ENCODE assay signal across 16 cellular contexts in genomic region chr12:124395986-124396385, GRCh38.
DNase-seq lines count a peak whose midpoint lies in the region; ATAC-seq and TF ChIP-seq lines count a peak whose summit lies in the region.
"Had no signal": no experiment of that assay in that cellular context is flagged by ENCODE, and none has a peak within 500 bp of the region (broad histone marks: within the 10 kb centered on the region; RNA-seq: fewer than 3 reads in every experiment).

No MANE protein-coding gene starts in this region.

- H3K9me3 ChIP-seq in left ventricle myocardium inferior (replicated peaks) (no peaks in the 10 kb centered on the region), lower lobe of right lung (no peaks in the 10 kb centered on the region)
- H3K9me3 ChIP-seq: left lung had no signal

- H3K4me3 ChIP-seq in left ventricle myocardium inferior (no peak overlapping the region), lower lobe of right lung (no peak overlapping the region)
- H3K4me3 ChIP-seq: left lung had no signal

- peak overlapping the region; percentile 84 for H3K27ac Mint-ChIP-seq in chondrocyte (ENCODE audit: unreplicated experiment)
- H3K27ac Mint-ChIP-seq in nephron progenitor cell = no peak overlapping the region
- H3K27ac Mint-ChIP-seq: activated naive CD8-positive, alpha-beta T cell treated with anti-CD3 and anti-CD28 coated beads for 36 hours; natural killer cell; stimulated activated naive CD8-positive, alpha-beta T cell treated with anti-CD3 and anti-CD28 coated beads, Interleukin-15, amount 100 ng/mL, for 72 hours had no signal

- peak overlapping the region; percentile 98 for H3K27ac ChIP-seq in left ventricle myocardium inferior (replicated peaks)
- H3K27ac ChIP-seq in lower lobe of right lung = no peak overlapping the region
- H3K27ac ChIP-seq: KMS-11, left lung had no signal

- H3K4me3 Mint-ChIP-seq in chondrocyte (ENCODE audit: unreplicated experiment) (no peak overlapping the region), nephron progenitor cell (no peak overlapping the region)
- H3K4me3 Mint-ChIP-seq: activated naive CD8-positive, alpha-beta T cell treated with anti-CD3 and anti-CD28 coated beads for 36 hours; natural killer cell; stimulated activated naive CD8-positive, alpha-beta T cell treated with anti-CD3 and anti-CD28 coated beads, Interleukin-15, amount 100 ng/mL, for 72 hours had no signal

- H3K36me3 ChIP-seq in left ventricle myocardium inferior (peaks cover 45% of the 10 kb centered on the region), lower lobe of right lung (peaks cover 75% of the 10 kb centered on the region)

- ATAC-seq in Right ventricle myocardium superior (ENCODE audit: poor library complexity) (no peak), lower lobe of right lung (no peak), GM18873 (IDR thresholded peaks at IDR 0.05; ENCODE audit: low FRiP score, unreplicated experiment) (no peak)
- ATAC-seq: left lung; natural killer cell; stimulated activated naive CD8-positive, alpha-beta T cell treated with anti-CD3 and anti-CD28 coated beads, Interleukin-15, amount 100 ng/mL, for 72 hours had no signal

- H3K9me3 Mint-ChIP-seq in chondrocyte (ENCODE audit: low read depth) (no peaks in the 10 kb centered on the region), nephron progenitor cell (no peaks in the 10 kb centered on the region)
- H3K9me3 Mint-ChIP-seq: activated naive CD8-positive, alpha-beta T cell treated with anti-CD3 and anti-CD28 coated beads for 36 hours; natural killer cell; stimulated activated naive CD8-positive, alpha-beta T cell treated with anti-CD3 and anti-CD28 coated beads, Interleukin-15, amount 100 ng/mL, for 72 hours had no signal

- intact Hi-C loops in left ventricle myocardium inferior (cut with micrococcal nuclease) = no loop called here
- intact Hi-C loops in Right ventricle myocardium superior (cut with DNase I) = no loop called here
- intact Hi-C loops in lower lobe of right lung (cut with DNase I) = no loop called here

- H3K27me3 Mint-ChIP-seq in chondrocyte (ENCODE audit: low read depth) (no peaks in the 10 kb centered on the region), nephron progenitor cell (ENCODE audit: low read depth, poor library complexity) (peaks cover 10% of the 10 kb centered on the region)
- H3K27me3 Mint-ChIP-seq: activated naive CD8-positive, alpha-beta T cell treated with anti-CD3 and anti-CD28 coated beads for 36 hours; stimulated activated naive CD8-positive, alpha-beta T cell treated with anti-CD3 and anti-CD28 coated beads, Interleukin-15, amount 100 ng/mL, for 72 hours had no signal

- H3K36me3 Mint-ChIP-seq in chondrocyte (ENCODE audit: low read depth) (peaks cover 10% of the 10 kb centered on the region), nephron progenitor cell (ENCODE audit: low read depth) (peaks cover 15% of the 10 kb centered on the region)
- H3K36me3 Mint-ChIP-seq: natural killer cell had no signal

- H3K4me1 ChIP-seq in left ventricle myocardium inferior (peaks cover 96% of the 10 kb centered on the region), lower lobe of right lung (peaks cover 71% of the 10 kb centered on the region)

- H3K27me3 ChIP-seq in left ventricle myocardium inferior (ENCODE audit: low read depth) = no peaks in the 10 kb centered on the region
- H3K27me3 ChIP-seq in lower lobe of right lung (ENCODE audit: low read depth) = no peaks in the 10 kb centered on the region
- H3K27me3 ChIP-seq: left lung had no signal

- no peak for DNase-seq in left ventricle myocardium inferior
- no peak for DNase-seq in Right ventricle myocardium superior
- no peak for DNase-seq in chondrocyte (ENCODE audit: low spot score)
- peak; percentile 83 for DNase-seq in pons (ENCODE audit: low spot score)
- DNase-seq in lower lobe of right lung = no peak
- no peak for DNase-seq in HPDE6-E6E7 (ENCODE audit: extremely low spot score)
- DNase-seq in nephron progenitor cell = no peak
- DNase-seq: activated naive CD8-positive, alpha-beta T cell treated with anti-CD3 and anti-CD28 coated beads for 36 hours; cerebellar nuclear complex; DMS 273 treated with DMSO at 0.1 percent for 48 hours; left lung; natural killer cell; NCI-H187 treated with DMSO at 0.1 percent for 48 hours; stimulated activated naive CD8-positive, alpha-beta T cell treated with anti-CD3 and anti-CD28 coated beads, Interleukin-15, amount 100 ng/mL, for 72 hours had no signal

- no peak for TF ChIP-seq CTCF in left ventricle myocardium inferior (IDR thresholded peaks at IDR 0.05; ENCODE audit: borderline replicate concordance)
- no peak for TF ChIP-seq CTCF in chondrocyte (IDR thresholded peaks at IDR 0.05)
- no peak for TF ChIP-seq CTCF in lower lobe of right lung (IDR thresholded peaks at IDR 0.05)
- TF ChIP-seq CTCF in nephron progenitor cell (IDR thresholded peaks at IDR 0.05) = no peak

- H3K4me1 Mint-ChIP-seq in chondrocyte (ENCODE audit: low read depth) = peaks cover 68% of the 10 kb centered on the region
- peaks cover 62% of the 10 kb centered on the region for H3K4me1 Mint-ChIP-seq in nephron progenitor cell
